1 cellular context compared by ENCODE assay signal in the genomic region with DNA sequence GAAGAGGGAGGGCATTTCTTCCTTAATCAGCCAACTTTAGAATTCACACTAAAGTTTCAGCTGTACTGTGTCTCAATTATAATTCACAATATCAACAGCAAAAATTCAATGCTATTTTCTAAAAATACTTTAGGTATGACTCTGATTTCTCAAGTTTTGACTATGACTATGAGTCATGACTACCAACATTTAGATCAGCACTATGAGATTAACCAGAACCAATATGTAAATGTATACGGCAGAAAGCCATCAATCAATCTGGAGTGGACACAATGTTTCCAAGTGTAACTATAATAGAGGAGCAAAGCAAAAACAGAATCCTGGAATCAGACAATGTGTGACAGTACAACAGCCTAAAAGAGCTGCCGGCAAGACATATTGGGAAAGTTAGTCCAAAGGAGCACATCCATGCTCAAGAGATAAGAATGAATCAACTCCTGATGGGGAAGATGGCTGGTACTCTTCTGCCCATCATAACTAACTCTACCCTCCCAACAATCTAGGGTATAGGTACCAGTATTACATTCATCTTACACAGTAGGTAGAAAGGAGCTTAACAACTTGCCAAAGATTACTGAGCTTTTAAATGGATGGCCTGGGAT.
TF ChIP-seq lines count a peak whose summit lies in the region.

No MANE protein-coding gene starts in this region.

TF ChIP-seq in GM23338, 12 proteins besides CTCF, POLR2A, EP300 and RAD21 (continued from another document):
- TF ChIP-seq, protein P1, sequence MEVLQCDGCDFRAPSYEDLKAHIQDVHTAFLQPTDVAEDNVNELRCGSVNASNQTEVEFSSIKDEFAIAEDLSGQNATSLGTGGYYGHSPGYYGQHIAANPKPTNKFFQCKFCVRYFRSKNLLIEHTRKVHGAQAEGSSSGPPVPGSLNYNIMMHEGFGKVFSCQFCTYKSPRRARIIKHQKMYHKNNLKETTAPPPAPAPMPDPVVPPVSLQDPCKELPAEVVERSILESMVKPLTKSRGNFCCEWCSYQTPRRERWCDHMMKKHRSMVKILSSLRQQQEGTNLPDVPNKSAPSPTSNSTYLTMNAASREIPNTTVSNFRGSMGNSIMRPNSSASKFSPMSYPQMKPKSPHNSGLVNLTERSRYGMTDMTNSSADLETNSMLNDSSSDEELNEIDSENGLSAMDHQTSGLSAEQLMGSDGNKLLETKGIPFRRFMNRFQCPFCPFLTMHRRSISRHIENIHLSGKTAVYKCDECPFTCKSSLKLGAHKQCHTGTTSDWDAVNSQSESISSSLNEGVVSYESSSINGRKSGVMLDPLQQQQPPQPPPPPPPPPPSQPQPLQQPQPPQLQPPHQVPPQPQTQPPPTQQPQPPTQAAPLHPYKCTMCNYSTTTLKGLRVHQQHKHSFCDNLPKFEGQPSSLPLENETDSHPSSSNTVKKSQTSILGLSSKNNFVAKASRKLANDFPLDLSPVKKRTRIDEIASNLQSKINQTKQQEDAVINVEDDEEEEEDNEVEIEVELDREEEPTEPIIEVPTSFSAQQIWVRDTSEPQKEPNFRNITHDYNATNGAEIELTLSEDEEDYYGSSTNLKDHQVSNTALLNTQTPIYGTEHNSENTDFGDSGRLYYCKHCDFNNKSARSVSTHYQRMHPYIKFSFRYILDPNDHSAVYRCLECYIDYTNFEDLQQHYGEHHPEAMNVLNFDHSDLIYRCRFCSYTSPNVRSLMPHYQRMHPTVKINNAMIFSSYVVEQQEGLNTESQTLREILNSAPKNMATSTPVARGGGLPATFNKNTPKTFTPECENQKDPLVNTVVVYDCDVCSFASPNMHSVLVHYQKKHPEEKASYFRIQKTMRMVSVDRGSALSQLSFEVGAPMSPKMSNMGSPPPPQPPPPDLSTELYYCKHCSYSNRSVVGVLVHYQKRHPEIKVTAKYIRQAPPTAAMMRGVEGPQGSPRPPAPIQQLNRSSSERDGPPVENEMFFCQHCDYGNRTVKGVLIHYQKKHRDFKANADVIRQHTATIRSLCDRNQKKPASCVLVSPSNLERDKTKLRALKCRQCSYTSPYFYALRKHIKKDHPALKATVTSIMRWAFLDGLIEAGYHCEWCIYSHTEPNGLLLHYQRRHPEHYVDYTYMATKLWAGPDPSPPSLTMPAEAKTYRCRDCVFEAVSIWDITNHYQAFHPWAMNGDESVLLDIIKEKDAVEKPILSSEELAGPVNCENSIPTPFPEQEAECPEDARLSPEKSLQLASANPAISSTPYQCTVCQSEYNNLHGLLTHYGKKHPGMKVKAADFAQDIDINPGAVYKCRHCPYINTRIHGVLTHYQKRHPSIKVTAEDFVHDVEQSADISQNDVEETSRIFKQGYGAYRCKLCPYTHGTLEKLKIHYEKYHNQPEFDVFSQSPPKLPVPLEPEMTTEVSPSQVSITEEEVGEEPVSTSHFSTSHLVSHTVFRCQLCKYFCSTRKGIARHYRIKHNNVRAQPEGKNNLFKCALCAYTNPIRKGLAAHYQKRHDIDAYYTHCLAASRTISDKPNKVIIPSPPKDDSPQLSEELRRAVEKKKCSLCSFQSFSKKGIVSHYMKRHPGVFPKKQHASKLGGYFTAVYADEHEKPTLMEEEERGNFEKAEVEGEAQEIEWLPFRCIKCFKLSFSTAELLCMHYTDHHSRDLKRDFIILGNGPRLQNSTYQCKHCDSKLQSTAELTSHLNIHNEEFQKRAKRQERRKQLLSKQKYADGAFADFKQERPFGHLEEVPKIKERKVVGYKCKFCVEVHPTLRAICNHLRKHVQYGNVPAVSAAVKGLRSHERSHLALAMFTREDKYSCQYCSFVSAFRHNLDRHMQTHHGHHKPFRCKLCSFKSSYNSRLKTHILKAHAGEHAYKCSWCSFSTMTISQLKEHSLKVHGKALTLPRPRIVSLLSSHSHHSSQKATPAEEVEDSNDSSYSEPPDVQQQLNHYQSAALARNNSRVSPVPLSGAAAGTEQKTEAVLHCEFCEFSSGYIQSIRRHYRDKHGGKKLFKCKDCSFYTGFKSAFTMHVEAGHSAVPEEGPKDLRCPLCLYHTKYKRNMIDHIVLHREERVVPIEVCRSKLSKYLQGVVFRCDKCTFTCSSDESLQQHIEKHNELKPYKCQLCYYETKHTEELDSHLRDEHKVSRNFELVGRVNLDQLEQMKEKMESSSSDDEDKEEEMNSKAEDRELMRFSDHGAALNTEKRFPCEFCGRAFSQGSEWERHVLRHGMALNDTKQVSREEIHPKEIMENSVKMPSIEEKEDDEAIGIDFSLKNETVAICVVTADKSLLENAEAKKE (CRISPR knock-in tag; IDR thresholded peaks at IDR 0.05) = no peak
- TF ChIP-seq ZNF331 (CRISPR knock-in tag; IDR thresholded peaks at IDR 0.05; ENCODE audit: low read depth) = no peak
TF ChIP-seq in GM23338: peak in this region for 0.
